28 cellular contexts compared by ENCODE assay signal in genomic region chr10:48703776-48704555, GRCh38. TPM values are rescaled to one million over a fixed set of nuclear protein-coding genes. Genes with fewer than 3 reads are reported as not detected.
DNase-seq lines count a peak whose midpoint lies in the region; ATAC-seq, FAIRE-seq and TF ChIP-seq lines count a peak whose summit lies in the region.
"Had no signal": no experiment of that assay in that cellular context is flagged by ENCODE, and none has a peak within 500 bp of the region (broad histone marks: within the 10 kb centered on the region; RNA-seq: fewer than 3 reads in every experiment).

No MANE protein-coding gene starts in this region.

- no peak for TF ChIP-seq POLR2A in GM12891 (IDR thresholded peaks at IDR 0.05; ENCODE audit: low read depth, low read length)

- H3K9ac ChIP-seq in endodermal cell (ENCODE audit: extremely low read depth, low read length, poor library complexity, severe bottlenecking) = no peak overlapping the region
- H3K9ac ChIP-seq: BLaER1, KMS-11 had no signal

- H3K4me3 ChIP-seq in endodermal cell (ENCODE audit: low read length) = no peak overlapping the region
- H3K4me3 ChIP-seq: BLaER1, PC-9, SJCRH30 had no signal

- H3K27me3 ChIP-seq in endodermal cell (ENCODE audit: control insufficient read depth, insufficient read depth, low read length, poor library complexity, severe bottlenecking) = no peaks in the 10 kb centered on the region
- H3K27me3 ChIP-seq: BLaER1, SJCRH30 had no signal

- no peaks in the 10 kb centered on the region for H3K4me1 Mint-ChIP-seq in endodermal cell
- peaks cover 99% of the 10 kb centered on the region for H3K4me1 Mint-ChIP-seq in stimulated activated memory B cell treated with anti-CD40 and anti-IgM and Interleukin-4, amounts not matched to agents 10 μg/mL and 1 μg/mL and 100 μg/mL, for 72 hours

- H3K27ac Mint-ChIP-seq in endodermal cell = no peak overlapping the region
- peak overlapping the region; percentile 97 for H3K27ac Mint-ChIP-seq in stimulated activated memory B cell treated with anti-CD40 and anti-IgM and Interleukin-4, amounts not matched to agents 10 μg/mL and 1 μg/mL and 100 μg/mL, for 72 hours
- H3K27ac Mint-ChIP-seq: CD4-positive, alpha-beta T cell had no signal

- H3K4me3 Mint-ChIP-seq in endodermal cell = no peak overlapping the region
- H3K4me3 Mint-ChIP-seq in stimulated activated memory B cell treated with anti-CD40 and anti-IgM and Interleukin-4, amounts not matched to agents 10 μg/mL and 1 μg/mL and 100 μg/mL, for 72 hours = peak overlapping the region; percentile 72
- H3K4me3 Mint-ChIP-seq: CD4-positive, alpha-beta T cell had no signal

- no peaks in the 10 kb centered on the region for H3K36me3 ChIP-seq in endodermal cell (ENCODE audit: control insufficient read depth, insufficient read depth, low read length)
- H3K36me3 ChIP-seq: BLaER1, SJCRH30 had no signal

- DNase-seq in GM12891 (ENCODE audit: insufficient read length, low spot score) (no peak), NCI-H69 (lab: John Stamatoyannopoulos, UW) (peak; percentile 26), endodermal cell (peak; percentile 45), mucosa of gallbladder (ENCODE audit: low spot score) (no peak)
- no peak for DNase-seq in activated CD4-positive, alpha-beta T cell treated with anti-CD3 and anti-CD28 coated beads for 4 hours
- DNase-seq: CD4-positive, alpha-beta T cell; GOT3; NCI-H1092; NCI-H1417 treated with DMSO at 0.1 percent for 48 hours; NCI-H1694 treated with DMSO at 0.1 percent for 48 hours; NCI-H2081; NCI-H2227 treated with DMSO at 0.1 percent for 48 hours; NCI-H526 treated with DMSO at 0.1 percent for 48 hours; PC-9; SJCRH30 had no signal

- peaks cover 7% of the 10 kb centered on the region for H3K27me3 Mint-ChIP-seq in endodermal cell (ENCODE audit: insufficient read depth)
- no peaks in the 10 kb centered on the region for H3K27me3 Mint-ChIP-seq in stimulated activated memory B cell treated with anti-CD40 and anti-IgM and Interleukin-4, amounts not matched to agents 10 μg/mL and 1 μg/mL and 100 μg/mL, for 72 hours
- H3K27me3 Mint-ChIP-seq: CD4-positive, alpha-beta T cell had no signal

- WGBS in endodermal cell (ENCODE audit: insufficient coverage in 1 of 2, insufficient read length in 1 of 2), 2 experiments = 66 to 87% methylated on average over 4 to 9 of the region's 9 CpGs

- H3K27ac ChIP-seq in endodermal cell (ENCODE audit: low read depth, low read length) = no peak overlapping the region
- H3K27ac ChIP-seq: BLaER1, KMS-11, PC-9, SJCRH30 had no signal

- no peak for TF ChIP-seq CTCF in endodermal cell (conservative IDR thresholded peaks at IDR 0.05)

- no peaks in the 10 kb centered on the region for H3K36me3 Mint-ChIP-seq in endodermal cell (ENCODE audit: low read depth)
- H3K36me3 Mint-ChIP-seq in stimulated activated memory B cell treated with anti-CD40 and anti-IgM and Interleukin-4, amounts not matched to agents 10 μg/mL and 1 μg/mL and 100 μg/mL, for 72 hours = peaks cover 72% of the 10 kb centered on the region

- H3K9me3 ChIP-seq in endodermal cell (ENCODE audit: control insufficient read depth, low read length) = no peaks in the 10 kb centered on the region
- H3K9me3 ChIP-seq: BLaER1, SJCRH30 had no signal

- H3K9me3 Mint-ChIP-seq in endodermal cell = no peaks in the 10 kb centered on the region
- no peaks in the 10 kb centered on the region for H3K9me3 Mint-ChIP-seq in stimulated activated memory B cell treated with anti-CD40 and anti-IgM and Interleukin-4, amounts not matched to agents 10 μg/mL and 1 μg/mL and 100 μg/mL, for 72 hours
- H3K9me3 Mint-ChIP-seq: CD4-positive, alpha-beta T cell; IgD-negative memory B cell had no signal

- peak; percentile 28 for FAIRE-seq in GM12891 (lab: Jason Lieb, UNC)
- FAIRE-seq: D721Med, GM18507 had no signal

- no peaks in the 10 kb centered on the region for H3K4me1 ChIP-seq in endodermal cell (ENCODE audit: control insufficient read depth, insufficient read depth, low read length)
- H3K4me1 ChIP-seq: SJCRH30 had no signal

- ATAC-seq in stimulated activated memory B cell treated with anti-CD40 and anti-IgM and Interleukin-4, amounts not matched to agents 10 μg/mL and 1 μg/mL and 100 μg/mL, for 72 hours = no peak
- no peak for ATAC-seq in GM21528 (IDR thresholded peaks at IDR 0.05; ENCODE audit: low FRiP score, unreplicated experiment)
- ATAC-seq: HCT116, Right ventricle myocardium inferior, SK-N-SH treated with all-trans-retinoic acid at 6 μM for 48 hours had no signal

TF ChIP-seq in GM12891, 5 proteins besides CTCF, POLR2A, EP300 and RAD21:
- TF ChIP-seq POLR2AphosphoS5 (IDR thresholded peaks at IDR 0.05; ENCODE audit: low read depth, low read length) (no peak), SPI1 (IDR thresholded peaks at IDR 0.05; ENCODE audit: low read depth, low read length) (no peak), POU2F2 (IDR thresholded peaks at IDR 0.05; ENCODE audit: low read depth, low read length) (no peak), TAF1 (IDR thresholded peaks at IDR 0.05; ENCODE audit: low read depth, low read length) (no peak), PAX5 (IDR thresholded peaks at IDR 0.05; ENCODE audit: insufficient read depth, low read length, severe bottlenecking) (no peak)

RNA-seq across cellular contexts. Expression of gene WDFY4, which starts 19.3 kb away (rescaled TPM):
- 28.8 TPM for polyA plus RNA-seq in GM12891 (2012; ENCODE audit: low read depth, missing spikeins)
- total RNA-seq in endodermal cell (not detected), mucosa of gallbladder (8.7 TPM)
- polyA plus RNA-seq in endodermal cell (2013, experiment 1 of 2) = 0.04 TPM
- not detected for polyA plus RNA-seq in endodermal cell (2013, experiment 2 of 2)
- total RNA-seq: A172, NCI-H460, PC-9, RPMI7951, SJCRH30 had no signal

Comparison
In these comparisons a context has a peak if more than half of its experiments do, and no peak if none do; other contexts are left out.
1. DNase-seq: peak in NCI-H69 (single experiment) and endodermal cell (single experiment); none in GM12891 (single experiment), mucosa of gallbladder (single experiment) and activated CD4-positive, alpha-beta T cell treated with anti-CD3 and anti-CD28 coated beads for 4 hours (0 of 2).